ENCODE assay signal across 28 cellular contexts in genomic region chr22:41332217-41332616, GRCh38.
"Had no signal": no experiment of that assay in that cellular context is flagged by ENCODE, and none has a peak within 500 bp of the region (broad histone marks: within the 10 kb centered on the region; RNA-seq: fewer than 3 reads in every experiment).

No MANE protein-coding gene starts in this region.

- H3K27ac Mint-ChIP-seq: activated CD4-positive, alpha-beta T cell treated with anti-CD3 and anti-CD28 coated beads for 36 hours; activated naive CD8-positive, alpha-beta T cell treated with anti-CD3 and anti-CD28 coated beads, Interleukin-2, amount 10 ng/mL, durations not matched to agents 7 days and 5 days; mesothelial cell of epicardium; neural progenitor cell; T-helper 2 cell treated with Interferon-gamma antibody and Interleukin-4, amounts not matched to agents 5 μg/mL and 100 μg/mL, for 36 hours had no signal

- ATAC-seq: activated CD4-positive, alpha-beta T cell treated with anti-CD3 and anti-CD28 coated beads for 36 hours; esophagus mucosa; left colon; naive thymus-derived CD8-positive, alpha-beta T cell; right cardiac atrium; stimulated activated naive CD8-positive, alpha-beta T cell treated with anti-CD3 and anti-CD28 coated beads, Interleukin-15, Interleukin-2, amounts not matched to agents 100 U/mL and 50 U/mL, for 24 hours had no signal

- H3K9me3 Mint-ChIP-seq: activated naive CD8-positive, alpha-beta T cell treated with anti-CD3 and anti-CD28 coated beads, Interleukin-2, amount 10 ng/mL, durations not matched to agents 7 days and 5 days; mesothelial cell of epicardium; naive thymus-derived CD8-positive, alpha-beta T cell; neural progenitor cell; T-helper 2 cell treated with Interferon-gamma antibody and Interleukin-4, amounts not matched to agents 5 μg/mL and 100 μg/mL, for 36 hours had no signal

- H3K27me3 Mint-ChIP-seq: activated CD4-positive, alpha-beta T cell treated with anti-CD3 and anti-CD28 coated beads for 36 hours; activated naive CD8-positive, alpha-beta T cell treated with anti-CD3 and anti-CD28 coated beads, Interleukin-2, amount 10 ng/mL, durations not matched to agents 7 days and 5 days; naive thymus-derived CD8-positive, alpha-beta T cell had no signal

- H3K27ac ChIP-seq: brain microvascular endothelial cell, neural progenitor cell, testis, transverse colon, uterus had no signal

- H3K4me1 Mint-ChIP-seq: mesothelial cell of epicardium, neural progenitor cell had no signal

- H3K4me3 Mint-ChIP-seq: activated CD4-positive, alpha-beta T cell treated with anti-CD3 and anti-CD28 coated beads for 36 hours; activated naive CD8-positive, alpha-beta T cell treated with anti-CD3 and anti-CD28 coated beads, Interleukin-2, amount 10 ng/mL, durations not matched to agents 7 days and 5 days; mesothelial cell of epicardium; naive thymus-derived CD8-positive, alpha-beta T cell; neural progenitor cell; T-helper 2 cell treated with Interferon-gamma antibody and Interleukin-4, amounts not matched to agents 5 μg/mL and 100 μg/mL, for 36 hours had no signal

- H3K4me2 ChIP-seq: neural progenitor cell had no signal

- H3K9me3 ChIP-seq: spleen, testis, transverse colon, uterus had no signal

- H3K4me3 ChIP-seq: neural progenitor cell, spleen, testis, transverse colon, uterus had no signal

- H3K27me3 ChIP-seq: brain microvascular endothelial cell, neural progenitor cell, spleen, testis, transverse colon, uterus had no signal

- H2AFZ ChIP-seq: neural progenitor cell had no signal

- FAIRE-seq: astrocyte, keratinocyte had no signal

- DNase-seq: activated CD4-positive, alpha-beta T cell treated with anti-CD3 and anti-CD28 coated beads for 36 hours; activated CD4-positive, alpha-beta T cell treated with anti-CD3 and anti-CD28 coated beads, Interleukin-2, amount 50 U/mL, for 4 hours; activated CD4-positive, CD25-positive, alpha-beta regulatory T cell; activated CD8-positive, alpha-beta memory T cell treated with anti-CD3 and anti-CD28 coated beads, Interleukin-2, amount 50 U/mL, for 4 hours; activated naive CD8-positive, alpha-beta T cell treated with anti-CD3 and anti-CD28 coated beads, Interleukin-2, amount 10 ng/mL, durations not matched to agents 7 days and 5 days; activated T-cell treated with anti-CD3 and anti-CD28 coated beads, Interleukin-2, amount 50 U/mL, for 1 hour; brain microvascular endothelial cell; cortex of kidney; foreskin fibroblast; head of caudate nucleus; hippocampal formation; left colon; naive thymus-derived CD8-positive, alpha-beta T cell; occipital lobe; posterior cingulate gyrus; spleen; stimulated activated naive CD8-positive, alpha-beta T cell treated with anti-CD3 and anti-CD28 coated beads, Interleukin-15, Interleukin-2, amounts not matched to agents 100 U/mL and 50 U/mL, for 24 hours; T-helper 1 cell; testis; transverse colon; uterus had no signal

- H3K9ac ChIP-seq: neural progenitor cell had no signal

- H3K4me1 ChIP-seq: neural progenitor cell, transverse colon, uterus had no signal

- H3K36me3 ChIP-seq: neural progenitor cell, uterus had no signal
